In the genomic region with DNA sequence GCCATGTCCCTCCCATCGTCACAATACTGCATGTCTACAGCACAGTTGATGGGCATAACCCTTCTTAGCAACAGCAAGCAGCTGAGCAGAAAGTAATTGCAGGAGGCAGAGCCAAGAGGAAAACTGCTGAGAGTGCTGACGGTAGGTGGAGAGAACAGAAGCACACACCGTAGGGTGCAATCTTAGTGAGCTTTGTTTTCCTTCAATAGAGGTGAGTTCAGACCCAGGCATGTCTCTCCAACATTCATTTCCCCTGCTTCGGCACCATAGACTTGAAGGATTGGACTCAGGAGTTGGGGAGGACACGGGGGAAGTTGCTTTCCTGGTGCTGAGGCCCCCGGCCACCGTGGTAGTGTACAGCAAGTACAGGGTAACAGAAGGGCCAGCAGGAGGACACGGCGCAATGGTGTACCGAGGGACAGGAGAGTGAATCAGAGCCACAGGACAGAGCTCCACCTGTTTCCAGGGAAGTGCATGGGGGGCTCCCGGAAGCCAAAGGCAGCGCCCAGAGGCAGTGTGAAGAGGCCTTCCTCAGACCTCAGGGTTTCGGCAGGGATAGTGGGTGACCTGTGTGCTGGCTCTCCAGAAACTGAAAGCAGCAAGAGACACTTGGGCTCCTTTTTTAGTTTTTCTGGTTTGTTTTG, we compare ENCODE assay signal across 8 cellular contexts. TPM values are rescaled to one million over a fixed set of nuclear protein-coding genes. Genes with fewer than 3 reads are reported as not detected.
DNase-seq lines count a peak whose midpoint lies in the region; ATAC-seq, FAIRE-seq and TF ChIP-seq lines count a peak whose summit lies in the region.

No MANE protein-coding gene starts in this region.

- no peak for FAIRE-seq in kidney (lab: Jason Lieb, UNC)

- no peaks in the 10 kb centered on the region for H4K20me1 ChIP-seq in DOHH2 (ENCODE audit: control insufficient read depth, insufficient read depth, low read depth, low read length)

- ATAC-seq in GM21423 (IDR thresholded peaks at IDR 0.05; ENCODE audit: unreplicated experiment) (peak; percentile 37), HG03108 (IDR thresholded peaks at IDR 0.05; ENCODE audit: unreplicated experiment) (no peak)

- no peak overlapping the region for H3K27ac ChIP-seq in DOHH2 (ENCODE audit: low read depth, low read length)
- H3K27ac ChIP-seq in HUES64 (ENCODE audit: low read depth, low read length): peak overlapping the region; percentile 94
- no peak overlapping the region for H3K27ac ChIP-seq in SJCRH30
- H3K27ac ChIP-seq in kidney (ENCODE audit: low read depth in 2 of 2, low read length in 2 of 2): no peak overlapping the region

- DNase-seq in SJCRH30: peak; percentile 11 to 41
- peak; percentile 47 for DNase-seq in iPS-NIHi7 (ENCODE audit: extremely low spot score)
- DNase-seq in ACHN: no peak
- DNase-seq in kidney: no peak

- H3K9ac ChIP-seq in HUES64 (ENCODE audit: low read depth, low read length): peak overlapping the region; percentile 68
- H3K9ac ChIP-seq in kidney (ENCODE audit: low read length in 2 of 2): no peak overlapping the region

- H3K27me3 ChIP-seq in DOHH2 (ENCODE audit: control insufficient read depth, low read length) (no peaks in the 10 kb centered on the region), HUES64 (ENCODE audit: insufficient read depth, low read length) (no peaks in the 10 kb centered on the region), SJCRH30 (no peaks in the 10 kb centered on the region)

- H3K4me3 ChIP-seq in DOHH2 (ENCODE audit: low read length): no peak overlapping the region
- peak overlapping the region; percentile 29 for H3K4me3 ChIP-seq in HUES64 (ENCODE audit: low read length)
- H3K4me3 ChIP-seq in SJCRH30: peak overlapping the region; percentile 43
- no peak overlapping the region for H3K4me3 ChIP-seq in kidney (ENCODE audit: low read length in 2 of 2)

- in situ Hi-C loops in ACHN (cut with HindIII; ENCODE audit: low pct_ligation_motif_present, low pct_unique_long_range_greater_than_20kb, low sequenced_read_pairs): no loop called here

- H3K9me3 ChIP-seq in DOHH2 (ENCODE audit: control insufficient read depth, insufficient read depth, low read length): no peaks in the 10 kb centered on the region
- no peaks in the 10 kb centered on the region for H3K9me3 ChIP-seq in HUES64 (ENCODE audit: insufficient read depth, low read depth, low read length)
- no peaks in the 10 kb centered on the region for H3K9me3 ChIP-seq in SJCRH30 (replicated peaks)
- no peaks in the 10 kb centered on the region for H3K9me3 ChIP-seq in kidney (ENCODE audit: control insufficient read depth in 1 of 2, low read length in 2 of 2)

- H3K4me1 ChIP-seq in DOHH2 (ENCODE audit: control insufficient read depth, low read length) (peaks cover 18% of the 10 kb centered on the region), HUES64 (ENCODE audit: insufficient read depth, low read length) (peaks cover 28% of the 10 kb centered on the region), SJCRH30 (no peaks in the 10 kb centered on the region), kidney (ENCODE audit: control insufficient read depth in 1 of 2, insufficient read depth in 1 of 2, low read depth in 1 of 2, low read length in 2 of 2) (peaks cover 0 to 8% of the 10 kb centered on the region in 2 donors)

- H3K36me3 ChIP-seq in DOHH2 (ENCODE audit: control insufficient read depth, low read length): no peaks in the 10 kb centered on the region
- no peaks in the 10 kb centered on the region for H3K36me3 ChIP-seq in HUES64 (ENCODE audit: insufficient read depth, low read length)
- H3K36me3 ChIP-seq in SJCRH30: no peaks in the 10 kb centered on the region
- H3K36me3 ChIP-seq in kidney (ENCODE audit: control insufficient read depth in 1 of 2, insufficient read depth in 2 of 2, low read length in 2 of 2): no peaks in the 10 kb centered on the region

- H3K9me2 ChIP-seq in DOHH2 (replicated peaks; ENCODE audit: control insufficient read depth, low read length): no peaks in the 10 kb centered on the region

- H3K79me2 ChIP-seq in DOHH2 (ENCODE audit: control insufficient read depth, low read length): no peaks in the 10 kb centered on the region

- peak overlapping the region; percentile 54 for H3K4me2 ChIP-seq in DOHH2 (ENCODE audit: low read length)

- WGBS in HUES64: 14% methylated on average over 13 of the region's 13 CpGs

- TF ChIP-seq CTCF in DOHH2 (IDR thresholded peaks at IDR 0.05; ENCODE audit: low read depth, low read length, poor library complexity, severe bottlenecking) (no peak), kidney (IDR thresholded peaks at IDR 0.05; ENCODE audit: borderline replicate concordance, extremely low read depth, insufficient read depth) (no peak)

- intact Hi-C loops in kidney (cut with DNase I): no loop called here

- no peaks in the 10 kb centered on the region for H3F3A ChIP-seq in DOHH2 (ENCODE audit: control insufficient read depth, insufficient read depth)

RNA-seq across cellular contexts. Expression of a gene that starts 36.3 kb away (rescaled TPM):
- 229 TPM for polyA plus RNA-seq in HUES64 (2013, experiment 1 of 2)
- polyA plus RNA-seq in HUES64 (2013, experiment 2 of 2): 222 TPM
- total RNA-seq in SJCRH30 (2014; rRNA removed; shearing (Covaris generic)): 87.6 and 105 TPM in 2 replicates
- total RNA-seq in kidney: 96.2 TPM
- polyA plus RNA-seq in kidney (ENCODE audit: insufficient read depth, low read depth, low replicate concordance): 33.1 TPM

Comparison
In these comparisons a context has a peak if more than half of its experiments do, and no peak if none do; other contexts are left out.
1. H3K4me3 ChIP-seq: peak in HUES64 (single experiment) and SJCRH30 (single experiment); none in DOHH2 (single experiment) and kidney (0 of 2).
2. DNase-seq: peak in SJCRH30 (2 of 2) and iPS-NIHi7 (single experiment); none in ACHN (single experiment) and kidney (single experiment).